13 cellular contexts compared by ENCODE assay signal in the genomic region with DNA sequence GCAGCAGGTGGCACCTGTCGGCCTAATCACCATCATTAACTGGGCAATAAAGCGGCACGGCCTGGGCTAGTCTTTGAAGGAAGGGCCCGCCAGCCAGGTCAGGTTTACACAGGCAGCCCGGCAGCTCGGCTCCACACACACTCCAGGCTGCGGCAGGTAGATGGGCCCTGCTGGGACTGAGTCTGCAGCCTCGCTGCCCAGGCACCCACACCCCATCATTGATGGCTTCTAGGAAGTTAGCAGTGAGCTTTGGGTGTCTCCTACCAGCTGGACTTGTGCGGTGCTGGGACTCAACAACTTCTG.
"Had no signal": no experiment of that assay in that cellular context is flagged by ENCODE, and none has a peak within 500 bp of the region (broad histone marks: within the 10 kb centered on the region; RNA-seq: fewer than 3 reads in every experiment).

No MANE protein-coding gene starts in this region.

- H3K4me3 ChIP-seq: heart right ventricle, ovary, upper lobe of right lung had no signal

- H3K36me3 ChIP-seq: heart right ventricle, ovary, upper lobe of right lung had no signal

- H3K9me3 ChIP-seq: heart right ventricle, ovary, upper lobe of right lung had no signal

- H3K4me1 ChIP-seq: upper lobe of right lung had no signal

- H3K27me3 ChIP-seq: ovary, upper lobe of right lung had no signal

- DNase-seq: activated CD8-positive, alpha-beta memory T cell treated with anti-CD3 and anti-CD28 coated beads, Interleukin-2, amount 10 ng/mL, durations not matched to agents 7 days and 5 days; activated effector memory CD4-positive, alpha-beta T cell treated with anti-CD3 and anti-CD28 coated beads, Interleukin-2, amount 50 U/mL, for 16 hours; activated T-cell treated with anti-CD3 and anti-CD28 coated beads, Interleukin-2, amount 50 U/mL, for 4 hours; amygdala; effector memory CD4-positive, alpha-beta T cell; heart right ventricle; left ventricle myocardium superior; mesendoderm; ovary; stimulated activated CD4-positive, alpha-beta T cell treated with anti-CD3 and anti-CD28 coated beads, Interleukin-2, amount 100 ng/mL, for 48 hours; stimulated activated CD8-positive, alpha-beta memory T cell treated with anti-CD3 and anti-CD28 coated beads, Interleukin-4, amount 100 ng/mL, for 48 hours; stimulated activated naive CD8-positive, alpha-beta T cell treated with anti-CD3 and anti-CD28 coated beads, Interleukin-15, Interleukin-2, amounts not matched to agents 100 U/mL and 50 U/mL, for 24 hours; upper lobe of right lung had no signal

- H3K27ac ChIP-seq: heart right ventricle, ovary, upper lobe of right lung had no signal
